Comparison of ENCODE assay signal across 1 cellular context in the genomic region with DNA sequence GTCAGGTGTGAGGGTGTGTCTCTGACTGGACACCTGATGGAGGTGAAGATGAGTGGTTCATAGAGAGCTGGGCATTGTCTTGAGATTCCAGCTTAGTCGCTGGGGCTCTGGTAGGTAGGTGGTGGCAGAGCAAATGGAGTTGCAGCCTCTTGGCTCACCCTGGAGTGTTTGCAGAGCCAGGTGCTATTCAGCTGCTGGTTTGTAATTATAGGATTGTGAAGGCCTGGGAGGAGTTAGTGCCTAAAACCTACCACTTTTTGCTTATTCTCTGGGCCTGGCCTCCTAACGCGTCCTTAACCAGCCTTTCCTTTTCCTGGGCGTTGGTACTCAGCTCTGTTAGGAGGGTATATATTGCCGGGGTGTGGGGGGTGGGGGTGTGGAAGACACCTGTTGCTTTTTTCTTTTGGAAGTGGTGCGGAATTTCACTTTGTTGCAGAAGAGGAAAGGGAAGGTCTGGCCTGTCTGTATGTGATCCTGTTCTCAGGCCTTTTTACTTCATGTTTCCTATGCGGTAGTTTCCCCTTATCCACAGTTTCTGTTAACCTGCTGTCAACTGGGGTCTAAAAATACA.
TF ChIP-seq lines count a peak whose summit lies in the region.

No MANE protein-coding gene starts in this region.

TF ChIP-seq in A549, 52 proteins besides CTCF, POLR2A, EP300 and RAD21 (continued from another document):
- TF ChIP-seq, protein P1, sequence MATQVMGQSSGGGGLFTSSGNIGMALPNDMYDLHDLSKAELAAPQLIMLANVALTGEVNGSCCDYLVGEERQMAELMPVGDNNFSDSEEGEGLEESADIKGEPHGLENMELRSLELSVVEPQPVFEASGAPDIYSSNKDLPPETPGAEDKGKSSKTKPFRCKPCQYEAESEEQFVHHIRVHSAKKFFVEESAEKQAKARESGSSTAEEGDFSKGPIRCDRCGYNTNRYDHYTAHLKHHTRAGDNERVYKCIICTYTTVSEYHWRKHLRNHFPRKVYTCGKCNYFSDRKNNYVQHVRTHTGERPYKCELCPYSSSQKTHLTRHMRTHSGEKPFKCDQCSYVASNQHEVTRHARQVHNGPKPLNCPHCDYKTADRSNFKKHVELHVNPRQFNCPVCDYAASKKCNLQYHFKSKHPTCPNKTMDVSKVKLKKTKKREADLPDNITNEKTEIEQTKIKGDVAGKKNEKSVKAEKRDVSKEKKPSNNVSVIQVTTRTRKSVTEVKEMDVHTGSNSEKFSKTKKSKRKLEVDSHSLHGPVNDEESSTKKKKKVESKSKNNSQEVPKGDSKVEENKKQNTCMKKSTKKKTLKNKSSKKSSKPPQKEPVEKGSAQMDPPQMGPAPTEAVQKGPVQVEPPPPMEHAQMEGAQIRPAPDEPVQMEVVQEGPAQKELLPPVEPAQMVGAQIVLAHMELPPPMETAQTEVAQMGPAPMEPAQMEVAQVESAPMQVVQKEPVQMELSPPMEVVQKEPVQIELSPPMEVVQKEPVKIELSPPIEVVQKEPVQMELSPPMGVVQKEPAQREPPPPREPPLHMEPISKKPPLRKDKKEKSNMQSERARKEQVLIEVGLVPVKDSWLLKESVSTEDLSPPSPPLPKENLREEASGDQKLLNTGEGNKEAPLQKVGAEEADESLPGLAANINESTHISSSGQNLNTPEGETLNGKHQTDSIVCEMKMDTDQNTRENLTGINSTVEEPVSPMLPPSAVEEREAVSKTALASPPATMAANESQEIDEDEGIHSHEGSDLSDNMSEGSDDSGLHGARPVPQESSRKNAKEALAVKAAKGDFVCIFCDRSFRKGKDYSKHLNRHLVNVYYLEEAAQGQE (IDR thresholded peaks at IDR 0.05), result no peak
- TF ChIP-seq TP53 (CRISPR knock-in tag; IDR thresholded peaks at IDR 0.05) (no peak), EHF (CRISPR knock-in tag; IDR thresholded peaks at IDR 0.05) (no peak), JUNB (IDR thresholded peaks at IDR 0.05) (no peak), RFX5 (IDR thresholded peaks at IDR 0.05) (no peak), RARB (CRISPR knock-in tag; IDR thresholded peaks at IDR 0.05) (no peak), ESRRA (IDR thresholded peaks at IDR 0.05; ENCODE audit: borderline replicate concordance, low read length) (no peak), HOXA7 (CRISPR knock-in tag; IDR thresholded peaks at IDR 0.05) (no peak), CEBPB (IDR thresholded peaks at IDR 0.05) (no peak), CBX2 (IDR thresholded peaks at IDR 0.05; ENCODE audit: borderline replicate concordance, low read depth) (no peak)
- TF ChIP-seq, protein P2, sequence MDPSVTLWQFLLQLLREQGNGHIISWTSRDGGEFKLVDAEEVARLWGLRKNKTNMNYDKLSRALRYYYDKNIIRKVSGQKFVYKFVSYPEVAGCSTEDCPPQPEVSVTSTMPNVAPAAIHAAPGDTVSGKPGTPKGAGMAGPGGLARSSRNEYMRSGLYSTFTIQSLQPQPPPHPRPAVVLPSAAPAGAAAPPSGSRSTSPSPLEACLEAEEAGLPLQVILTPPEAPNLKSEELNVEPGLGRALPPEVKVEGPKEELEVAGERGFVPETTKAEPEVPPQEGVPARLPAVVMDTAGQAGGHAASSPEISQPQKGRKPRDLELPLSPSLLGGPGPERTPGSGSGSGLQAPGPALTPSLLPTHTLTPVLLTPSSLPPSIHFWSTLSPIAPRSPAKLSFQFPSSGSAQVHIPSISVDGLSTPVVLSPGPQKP (IDR thresholded peaks at IDR 0.05; ENCODE audit: low read depth, low read length), result no peak
